8 cellular contexts compared by ENCODE assay signal in the genomic region with DNA sequence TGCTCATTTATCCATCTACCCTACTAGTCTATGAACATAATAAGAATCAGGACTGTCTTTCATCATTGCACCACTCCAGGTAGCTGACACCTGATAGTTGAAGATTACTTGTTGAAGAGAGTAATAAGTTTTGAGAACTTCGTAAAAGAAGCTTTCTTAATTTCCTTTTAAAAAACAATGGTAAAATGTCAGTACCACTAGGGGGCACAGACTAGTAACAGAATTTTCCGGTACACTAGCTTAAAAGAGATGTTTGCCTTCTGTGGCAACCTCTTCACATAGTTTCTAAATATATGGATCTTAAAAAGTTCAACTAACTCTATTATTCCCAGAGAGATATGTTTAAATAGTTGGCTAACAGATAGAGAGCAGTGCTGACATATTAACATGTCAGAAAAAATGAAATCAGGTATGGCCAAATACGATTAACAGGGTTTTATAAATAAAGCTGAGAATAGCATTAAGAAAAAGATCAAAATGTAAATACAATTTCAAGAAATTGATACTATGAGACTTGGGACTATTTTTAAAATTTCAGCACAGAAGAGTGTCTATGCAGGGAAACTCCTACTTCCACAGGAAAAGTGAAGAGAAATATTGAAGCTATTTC. TPM values are rescaled to one million over a fixed set of nuclear protein-coding genes. Genes with fewer than 3 reads are reported as not detected.
DNase-seq lines count a peak whose midpoint lies in the region; ATAC-seq, FAIRE-seq and TF ChIP-seq lines count a peak whose summit lies in the region.

No MANE protein-coding gene starts in this region.

- H3K27ac ChIP-seq in 22Rv1, result no peak overlapping the region
- no peak overlapping the region for H3K27ac ChIP-seq in OCI-LY1 (ENCODE audit: low read depth, low read length, poor library complexity, severe bottlenecking)
- H3K27ac ChIP-seq in esophagus squamous epithelium, result no peak overlapping the region
- no peak overlapping the region for H3K27ac ChIP-seq in suprapubic skin

- no peaks in the 10 kb centered on the region for H3K79me2 ChIP-seq in OCI-LY1 (ENCODE audit: insufficient read depth, low read length)

- no peaks in the 10 kb centered on the region for H3K27me3 ChIP-seq in OCI-LY1 (ENCODE audit: insufficient read depth, low read length)
- peaks cover 0 to 57% (median 0%) of the 10 kb centered on the region in 4 donors for H3K27me3 ChIP-seq in esophagus squamous epithelium
- peaks cover 15% of the 10 kb centered on the region for H3K27me3 ChIP-seq in suprapubic skin

- no peaks in the 10 kb centered on the region for H3F3A ChIP-seq in OCI-LY1 (ENCODE audit: insufficient read depth, low read length)

- H3K9me2 ChIP-seq in OCI-LY1 (ENCODE audit: low read depth, low read length), result no peaks in the 10 kb centered on the region

- TF ChIP-seq POLR2A in esophagus squamous epithelium (IDR thresholded peaks at IDR 0.05), result no peak
- TF ChIP-seq POLR2A in suprapubic skin (IDR thresholded peaks at IDR 0.05), result no peak

- WGBS in esophagus squamous epithelium, 2 donors, result 37 to 40% methylated on average over 3 of the region's 3 CpGs
- WGBS in suprapubic skin, result 42% methylated on average over 3 of the region's 3 CpGs

- no peaks in the 10 kb centered on the region for H3K9me3 ChIP-seq in OCI-LY1 (ENCODE audit: low read length)
- no peaks in the 10 kb centered on the region for H3K9me3 ChIP-seq in esophagus squamous epithelium
- no peaks in the 10 kb centered on the region for H3K9me3 ChIP-seq in suprapubic skin

- TF ChIP-seq EP300 in suprapubic skin (IDR thresholded peaks at IDR 0.05), result no peak

- no peaks in the 10 kb centered on the region for H3K36me3 ChIP-seq in OCI-LY1 (ENCODE audit: insufficient read depth, low read length)
- no peaks in the 10 kb centered on the region for H3K36me3 ChIP-seq in esophagus squamous epithelium
- no peaks in the 10 kb centered on the region for H3K36me3 ChIP-seq in suprapubic skin

- H3K4me1 ChIP-seq in OCI-LY1 (ENCODE audit: insufficient read depth, low read length, severe bottlenecking), result peaks cover 21% of the 10 kb centered on the region
- H3K4me1 ChIP-seq in esophagus squamous epithelium, result peaks cover 5 to 22% (median 9%) of the 10 kb centered on the region in 3 donors
- H3K4me1 ChIP-seq in suprapubic skin, result peaks cover 20% of the 10 kb centered on the region

- H3K4me3 ChIP-seq in OCI-LY1 (ENCODE audit: low read depth, low read length, poor library complexity, severe bottlenecking) (no peak overlapping the region), esophagus squamous epithelium (no peak overlapping the region), retinal pigment epithelial cell (ENCODE audit: low read length) (no peak overlapping the region), suprapubic skin (no peak overlapping the region)

- peak; percentile 50 for FAIRE-seq in G401.6 (lab: Jason Lieb, UNC)

- ATAC-seq in HG02763 (IDR thresholded peaks at IDR 0.05; ENCODE audit: unreplicated experiment), result no peak
- no peak for ATAC-seq in esophagus mucosa

- no peak overlapping the region for H2AFZ ChIP-seq in OCI-LY1 (ENCODE audit: low read length)

- DNase-seq in esophagus squamous epithelium (lab: John Stamatoyannopoulos, UW), result no peak
- DNase-seq in retinal pigment epithelial cell (ENCODE audit: low read depth), result no peak
- DNase-seq in suprapubic skin (ENCODE audit: low spot score in 2 of 2), result no peak

- no peak overlapping the region for H3K9ac ChIP-seq in OCI-LY1 (ENCODE audit: low read length)

- no peaks in the 10 kb centered on the region for H4K20me1 ChIP-seq in OCI-LY1 (ENCODE audit: insufficient read depth, low read length)

- no peak overlapping the region; the same call in 1 of the 2 replicates for H3K4me2 ChIP-seq in OCI-LY1 (ENCODE audit: low read length)

- peak; percentile 81 for TF ChIP-seq CTCF in 22Rv1 (IDR thresholded peaks at IDR 0.05)
- TF ChIP-seq CTCF in OCI-LY1 (IDR thresholded peaks at IDR 0.05; ENCODE audit: low read length), result peak; percentile 81
- TF ChIP-seq CTCF in esophagus squamous epithelium (IDR thresholded peaks at IDR 0.05), result peak; percentile 17 to 60 (median 52)
- TF ChIP-seq CTCF in retinal pigment epithelial cell (conservative IDR thresholded peaks at IDR 0.05; ENCODE audit: low read depth, low read length), result peak; percentile 64
- peak in 1 of 2 donors; percentile 20 for TF ChIP-seq CTCF in suprapubic skin (IDR thresholded peaks at IDR 0.05)

- intact Hi-C loops in esophagus squamous epithelium (cut with DNase I), result loop anchor here (10.0 kb wide), 1 partner anchor 518 kb away; no protein-coding TSS in a partner anchor

RNA-seq across cellular contexts. Expression of gene KCNQ5, which starts 5.4 kb away (rescaled TPM):
- total RNA-seq in esophagus squamous epithelium, result 1 to 10 TPM in 2 of 4 donors, under 1 TPM in 2; 0.57 to 4.4 (median 0.97) TPM
- under 1 TPM in 3 of 4 donors, not detected in 1; 0.30 to 0.57 (median 0.42) TPM for total RNA-seq in suprapubic skin
- total RNA-seq in esophagus mucosa, result 0.96 TPM
